25 cellular contexts compared by ENCODE assay signal in the genomic region with DNA sequence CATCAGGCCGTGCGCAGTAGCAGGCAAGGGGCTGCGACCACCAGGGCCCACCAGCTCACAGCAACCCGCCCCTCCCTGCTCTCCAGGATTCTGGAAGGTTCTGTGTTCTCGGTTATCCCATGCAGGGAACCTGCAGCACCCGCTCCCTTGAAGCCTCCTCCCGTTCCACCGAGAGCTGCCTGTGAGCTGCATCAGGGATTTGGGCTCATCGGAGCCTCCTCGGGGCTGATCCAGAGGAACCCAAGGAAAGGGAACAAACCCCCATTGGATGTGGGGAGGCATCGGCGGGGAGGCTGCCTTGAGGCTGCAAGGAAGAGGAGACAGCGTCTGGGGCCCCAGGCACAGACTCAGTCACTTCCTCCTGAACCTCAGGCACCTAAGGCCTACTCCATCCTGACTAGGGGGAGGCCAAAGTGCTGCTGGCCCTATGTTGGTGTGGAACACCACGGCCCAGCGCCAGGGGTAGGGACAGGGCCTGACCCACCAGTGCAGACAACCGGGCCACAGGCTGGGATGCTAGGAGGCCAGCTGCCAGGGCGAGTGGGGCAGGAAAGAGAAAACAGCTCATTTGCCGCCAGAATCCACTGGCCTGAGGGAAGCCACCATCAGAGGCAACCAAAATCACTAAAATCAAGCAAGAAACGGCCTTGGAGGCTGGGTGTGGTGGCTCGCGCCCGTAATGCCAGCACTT. TPM values are rescaled to one million over a fixed set of nuclear protein-coding genes. Genes with fewer than 3 reads are reported as not detected.
DNase-seq lines count a peak whose midpoint lies in the region; ATAC-seq, FAIRE-seq and TF ChIP-seq lines count a peak whose summit lies in the region.
"Had no signal": no experiment of that assay in that cellular context is flagged by ENCODE, and none has a peak within 500 bp of the region (broad histone marks: within the 10 kb centered on the region; RNA-seq: fewer than 3 reads in every experiment).

No MANE protein-coding gene starts in this region.

- FAIRE-seq in GM12891 (lab: Jason Lieb, UNC) = no peak
- FAIRE-seq: small intestine had no signal

- H3K4me3 ChIP-seq in coronary artery (no peak overlapping the region), neutrophil (ENCODE audit: low read depth in 1 of 2, low read length in 1 of 2) (no peak overlapping the region)
- H3K4me3 ChIP-seq: ascending aorta, esophagus muscularis mucosa, HAP-1 had no signal

- H3K27me3 ChIP-seq in neutrophil = no peaks in the 10 kb centered on the region
- H3K27me3 ChIP-seq: ascending aorta, esophagus muscularis mucosa had no signal

- DNase-seq in GM12891 (ENCODE audit: insufficient read length, low spot score) = peak; percentile 20
- peak; percentile 68 for DNase-seq in coronary artery (ENCODE audit: low spot score)
- DNase-seq in NCI-H226 = no peak
- no peak for DNase-seq in NOMO-1 treated with DMSO at 0.1 percent for 48 hours (lab: John Stamatoyannopoulos, UW; ENCODE audit: unreplicated experiment)
- DNase-seq in NCI-H2196 (lab: John Stamatoyannopoulos, UW; ENCODE audit: unreplicated experiment) = no peak
- DNase-seq: activated CD4-positive, alpha-beta T cell treated with anti-CD3 and anti-CD28 coated beads, Interleukin-2, amount 10 ng/mL, durations not matched to agents 7 days and 5 days; activated naive CD4-positive, alpha-beta T cell; DMS79 treated with DMSO at 0.1 percent for 48 hours; effector CD4-positive, alpha-beta T cell; kidney glomerular epithelial cell; NCI-H1105 treated with DMSO at 0.1 percent for 48 hours; NCI-H526; SHP77; small intestine; stimulated activated CD4-positive, alpha-beta T cell treated with anti-CD3 and anti-CD28 coated beads, Interleukin-2, amount 100 ng/mL, for 48 hours; stimulated activated naive CD4-positive, alpha-beta T cell treated with Interleukin-2 at 50 U/mL for 16 hours; T-cell; trophoblast cell had no signal

- TF ChIP-seq POLR2A in GM12891 (IDR thresholded peaks at IDR 0.05; ENCODE audit: low read depth, low read length) = no peak

- H3K27ac ChIP-seq in 22Rv1 (peak overlapping the region; percentile 1; the same call in 1 of the 2 replicates), coronary artery (no peak overlapping the region), neutrophil (peak overlapping the region; percentile 23)
- H3K27ac ChIP-seq: ascending aorta, esophagus muscularis mucosa had no signal

- no peak for TF ChIP-seq CTCF in 22Rv1 (IDR thresholded peaks at IDR 0.05)
- no peak for TF ChIP-seq CTCF in coronary artery (IDR thresholded peaks at IDR 0.05)
- TF ChIP-seq CTCF in neutrophil (IDR thresholded peaks at IDR 0.05) = no peak

- no peaks in the 10 kb centered on the region for H3K4me1 ChIP-seq in neutrophil (ENCODE audit: control insufficient read depth in 1 of 2, insufficient read depth in 1 of 2, low read depth in 1 of 2, low read length in 1 of 2)
- H3K4me1 ChIP-seq: HAP-1 had no signal

- no peak for ATAC-seq in GM19395 (IDR thresholded peaks at IDR 0.05; ENCODE audit: unreplicated experiment)
- ATAC-seq: natural killer cell treated with Interleukin-12 subunit alpha and Interleukin-12 subunit beta and Interleukin-15 and Interleukin-18, amount 100 ng/mL, for 72 hours had no signal

- peaks cover 98% of the 10 kb centered on the region for H3K36me3 ChIP-seq in neutrophil

- H3K9me3 ChIP-seq in neutrophil = no peaks in the 10 kb centered on the region
- H3K9me3 ChIP-seq: ascending aorta, esophagus muscularis mucosa, HAP-1 had no signal

TF ChIP-seq in GM12891, 5 proteins besides CTCF, POLR2A, EP300 and RAD21:
- TF ChIP-seq PAX5 (IDR thresholded peaks at IDR 0.05; ENCODE audit: insufficient read depth, low read length, severe bottlenecking) = no peak
TF ChIP-seq in GM12891: peak in this region for 0.

RNA-seq across cellular contexts. Expression of a gene that starts 14.4 kb away (rescaled TPM):
- polyA plus RNA-seq in GM12891 (2012; ENCODE audit: low read depth, missing spikeins) = 7.1 TPM

RNA-seq across cellular contexts. Expression of a gene that starts 15.4 kb away (rescaled TPM):
- 24.6 TPM for polyA plus RNA-seq in GM12891 (2012; ENCODE audit: low read depth, missing spikeins)

RNA-seq across cellular contexts. Expression of a gene that starts 29.8 kb away (rescaled TPM):
- polyA plus RNA-seq in GM12891 (2012; ENCODE audit: low read depth, missing spikeins) = 0.05 TPM

Comparison
In these comparisons a context has a peak if more than half of its experiments do, and no peak if none do; other contexts are left out.
1. H3K27ac ChIP-seq: peak in 22Rv1 (single experiment) and neutrophil (single experiment); none in coronary artery (0 of 2).
2. DNase-seq: peak in GM12891 (single experiment) and coronary artery (single experiment); none in NCI-H226 (single experiment), NOMO-1 treated with DMSO at 0.1 percent for 48 hours (single experiment) and NCI-H2196 (single experiment).